ENCODE assay signal across 2 cellular contexts in genomic region chr15:39462691-39463090, GRCh38.
A peak's percentile ranks its signal among the peaks of the same experiment; 100 is the strongest.
TF ChIP-seq lines count a peak whose summit lies in the region.

No MANE protein-coding gene starts in this region.

TF ChIP-seq in IMR-90, 13 proteins besides CTCF, POLR2A, EP300 and RAD21:
- TF ChIP-seq FOS (IDR thresholded peaks at IDR 0.05; ENCODE audit: low read depth, low read length): 0 out of 2 replicates have a peak, but pooled peaks have one; percentile 17
- no peak for TF ChIP-seq SMC3 (IDR thresholded peaks at IDR 0.05; ENCODE audit: low read depth, low read length)

TF ChIP-seq in GM23338, 12 proteins besides CTCF, POLR2A, EP300 and RAD21:
- TF ChIP-seq, protein P1, sequence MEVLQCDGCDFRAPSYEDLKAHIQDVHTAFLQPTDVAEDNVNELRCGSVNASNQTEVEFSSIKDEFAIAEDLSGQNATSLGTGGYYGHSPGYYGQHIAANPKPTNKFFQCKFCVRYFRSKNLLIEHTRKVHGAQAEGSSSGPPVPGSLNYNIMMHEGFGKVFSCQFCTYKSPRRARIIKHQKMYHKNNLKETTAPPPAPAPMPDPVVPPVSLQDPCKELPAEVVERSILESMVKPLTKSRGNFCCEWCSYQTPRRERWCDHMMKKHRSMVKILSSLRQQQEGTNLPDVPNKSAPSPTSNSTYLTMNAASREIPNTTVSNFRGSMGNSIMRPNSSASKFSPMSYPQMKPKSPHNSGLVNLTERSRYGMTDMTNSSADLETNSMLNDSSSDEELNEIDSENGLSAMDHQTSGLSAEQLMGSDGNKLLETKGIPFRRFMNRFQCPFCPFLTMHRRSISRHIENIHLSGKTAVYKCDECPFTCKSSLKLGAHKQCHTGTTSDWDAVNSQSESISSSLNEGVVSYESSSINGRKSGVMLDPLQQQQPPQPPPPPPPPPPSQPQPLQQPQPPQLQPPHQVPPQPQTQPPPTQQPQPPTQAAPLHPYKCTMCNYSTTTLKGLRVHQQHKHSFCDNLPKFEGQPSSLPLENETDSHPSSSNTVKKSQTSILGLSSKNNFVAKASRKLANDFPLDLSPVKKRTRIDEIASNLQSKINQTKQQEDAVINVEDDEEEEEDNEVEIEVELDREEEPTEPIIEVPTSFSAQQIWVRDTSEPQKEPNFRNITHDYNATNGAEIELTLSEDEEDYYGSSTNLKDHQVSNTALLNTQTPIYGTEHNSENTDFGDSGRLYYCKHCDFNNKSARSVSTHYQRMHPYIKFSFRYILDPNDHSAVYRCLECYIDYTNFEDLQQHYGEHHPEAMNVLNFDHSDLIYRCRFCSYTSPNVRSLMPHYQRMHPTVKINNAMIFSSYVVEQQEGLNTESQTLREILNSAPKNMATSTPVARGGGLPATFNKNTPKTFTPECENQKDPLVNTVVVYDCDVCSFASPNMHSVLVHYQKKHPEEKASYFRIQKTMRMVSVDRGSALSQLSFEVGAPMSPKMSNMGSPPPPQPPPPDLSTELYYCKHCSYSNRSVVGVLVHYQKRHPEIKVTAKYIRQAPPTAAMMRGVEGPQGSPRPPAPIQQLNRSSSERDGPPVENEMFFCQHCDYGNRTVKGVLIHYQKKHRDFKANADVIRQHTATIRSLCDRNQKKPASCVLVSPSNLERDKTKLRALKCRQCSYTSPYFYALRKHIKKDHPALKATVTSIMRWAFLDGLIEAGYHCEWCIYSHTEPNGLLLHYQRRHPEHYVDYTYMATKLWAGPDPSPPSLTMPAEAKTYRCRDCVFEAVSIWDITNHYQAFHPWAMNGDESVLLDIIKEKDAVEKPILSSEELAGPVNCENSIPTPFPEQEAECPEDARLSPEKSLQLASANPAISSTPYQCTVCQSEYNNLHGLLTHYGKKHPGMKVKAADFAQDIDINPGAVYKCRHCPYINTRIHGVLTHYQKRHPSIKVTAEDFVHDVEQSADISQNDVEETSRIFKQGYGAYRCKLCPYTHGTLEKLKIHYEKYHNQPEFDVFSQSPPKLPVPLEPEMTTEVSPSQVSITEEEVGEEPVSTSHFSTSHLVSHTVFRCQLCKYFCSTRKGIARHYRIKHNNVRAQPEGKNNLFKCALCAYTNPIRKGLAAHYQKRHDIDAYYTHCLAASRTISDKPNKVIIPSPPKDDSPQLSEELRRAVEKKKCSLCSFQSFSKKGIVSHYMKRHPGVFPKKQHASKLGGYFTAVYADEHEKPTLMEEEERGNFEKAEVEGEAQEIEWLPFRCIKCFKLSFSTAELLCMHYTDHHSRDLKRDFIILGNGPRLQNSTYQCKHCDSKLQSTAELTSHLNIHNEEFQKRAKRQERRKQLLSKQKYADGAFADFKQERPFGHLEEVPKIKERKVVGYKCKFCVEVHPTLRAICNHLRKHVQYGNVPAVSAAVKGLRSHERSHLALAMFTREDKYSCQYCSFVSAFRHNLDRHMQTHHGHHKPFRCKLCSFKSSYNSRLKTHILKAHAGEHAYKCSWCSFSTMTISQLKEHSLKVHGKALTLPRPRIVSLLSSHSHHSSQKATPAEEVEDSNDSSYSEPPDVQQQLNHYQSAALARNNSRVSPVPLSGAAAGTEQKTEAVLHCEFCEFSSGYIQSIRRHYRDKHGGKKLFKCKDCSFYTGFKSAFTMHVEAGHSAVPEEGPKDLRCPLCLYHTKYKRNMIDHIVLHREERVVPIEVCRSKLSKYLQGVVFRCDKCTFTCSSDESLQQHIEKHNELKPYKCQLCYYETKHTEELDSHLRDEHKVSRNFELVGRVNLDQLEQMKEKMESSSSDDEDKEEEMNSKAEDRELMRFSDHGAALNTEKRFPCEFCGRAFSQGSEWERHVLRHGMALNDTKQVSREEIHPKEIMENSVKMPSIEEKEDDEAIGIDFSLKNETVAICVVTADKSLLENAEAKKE (CRISPR knock-in tag; IDR thresholded peaks at IDR 0.05): no peak
- TF ChIP-seq POLR2AphosphoS5 (IDR thresholded peaks at IDR 0.05; ENCODE audit: low read depth) (no peak), CREB1 (CRISPR knock-in tag; IDR thresholded peaks at IDR 0.05; ENCODE audit: low read depth) (no peak), EZH2 (IDR thresholded peaks at IDR 0.05; ENCODE audit: low read depth, unreplicated experiment) (no peak), EZH2phosphoT487 (IDR thresholded peaks at IDR 0.05; ENCODE audit: unreplicated experiment) (no peak), ZNF331 (CRISPR knock-in tag; IDR thresholded peaks at IDR 0.05; ENCODE audit: low read depth) (no peak), JUNB (IDR thresholded peaks at IDR 0.05; ENCODE audit: unreplicated experiment) (no peak), ETS1 (IDR thresholded peaks at IDR 0.05) (no peak), NANOG (IDR thresholded peaks at IDR 0.05; ENCODE audit: borderline replicate concordance) (no peak)
- TF ChIP-seq, protein P2, sequence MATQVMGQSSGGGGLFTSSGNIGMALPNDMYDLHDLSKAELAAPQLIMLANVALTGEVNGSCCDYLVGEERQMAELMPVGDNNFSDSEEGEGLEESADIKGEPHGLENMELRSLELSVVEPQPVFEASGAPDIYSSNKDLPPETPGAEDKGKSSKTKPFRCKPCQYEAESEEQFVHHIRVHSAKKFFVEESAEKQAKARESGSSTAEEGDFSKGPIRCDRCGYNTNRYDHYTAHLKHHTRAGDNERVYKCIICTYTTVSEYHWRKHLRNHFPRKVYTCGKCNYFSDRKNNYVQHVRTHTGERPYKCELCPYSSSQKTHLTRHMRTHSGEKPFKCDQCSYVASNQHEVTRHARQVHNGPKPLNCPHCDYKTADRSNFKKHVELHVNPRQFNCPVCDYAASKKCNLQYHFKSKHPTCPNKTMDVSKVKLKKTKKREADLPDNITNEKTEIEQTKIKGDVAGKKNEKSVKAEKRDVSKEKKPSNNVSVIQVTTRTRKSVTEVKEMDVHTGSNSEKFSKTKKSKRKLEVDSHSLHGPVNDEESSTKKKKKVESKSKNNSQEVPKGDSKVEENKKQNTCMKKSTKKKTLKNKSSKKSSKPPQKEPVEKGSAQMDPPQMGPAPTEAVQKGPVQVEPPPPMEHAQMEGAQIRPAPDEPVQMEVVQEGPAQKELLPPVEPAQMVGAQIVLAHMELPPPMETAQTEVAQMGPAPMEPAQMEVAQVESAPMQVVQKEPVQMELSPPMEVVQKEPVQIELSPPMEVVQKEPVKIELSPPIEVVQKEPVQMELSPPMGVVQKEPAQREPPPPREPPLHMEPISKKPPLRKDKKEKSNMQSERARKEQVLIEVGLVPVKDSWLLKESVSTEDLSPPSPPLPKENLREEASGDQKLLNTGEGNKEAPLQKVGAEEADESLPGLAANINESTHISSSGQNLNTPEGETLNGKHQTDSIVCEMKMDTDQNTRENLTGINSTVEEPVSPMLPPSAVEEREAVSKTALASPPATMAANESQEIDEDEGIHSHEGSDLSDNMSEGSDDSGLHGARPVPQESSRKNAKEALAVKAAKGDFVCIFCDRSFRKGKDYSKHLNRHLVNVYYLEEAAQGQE (IDR thresholded peaks at IDR 0.05; ENCODE audit: unreplicated experiment): no peak
